In genomic region chr2:215625207-215625606, GRCh38 we compare ENCODE assay signal across 18 cellular contexts.
"Had no signal": no experiment of that assay in that cellular context is flagged by ENCODE, and none has a peak within 500 bp of the region (broad histone marks: within the 10 kb centered on the region; RNA-seq: fewer than 3 reads in every experiment).

No MANE protein-coding gene starts in this region.

- H3K9me3 ChIP-seq: adrenal gland, body of pancreas, psoas muscle, tibial nerve had no signal

- H3K4me1 ChIP-seq: body of pancreas, left ventricle myocardium inferior, psoas muscle, tibial nerve had no signal

- H3K4me3 ChIP-seq: adrenal gland, body of pancreas, heart right ventricle, left ventricle myocardium inferior, psoas muscle, tibial nerve had no signal

- H3K27me3 ChIP-seq: adrenal gland, body of pancreas, heart right ventricle, tibial nerve had no signal

- H3K36me3 ChIP-seq: adrenal gland, heart right ventricle, left ventricle myocardium inferior, tibial nerve had no signal

- H3K27ac ChIP-seq: adrenal gland, body of pancreas, left ventricle myocardium inferior, psoas muscle had no signal

- ATAC-seq: activated T-helper 17 cell treated with anti-CD3 and anti-CD28 coated beads, Interleukin-2, amount 50 U/mL, for 72 hours; naive thymus-derived CD8-positive, alpha-beta T cell; stimulated activated naive CD8-positive, alpha-beta T cell treated with anti-CD3 and anti-CD28 coated beads, Interleukin-15, Interleukin-2, amounts not matched to agents 100 U/mL and 50 U/mL, for 24 hours had no signal

- DNase-seq: activated CD4-positive, alpha-beta T cell treated with anti-CD3 and anti-CD28 coated beads, Interleukin-2, amount 50 U/mL, for 1 hour; activated naive CD4-positive, alpha-beta T cell treated with anti-CD3 and anti-CD28 coated beads, Interleukin-2, amount 10 ng/mL, durations not matched to agents 7 days and 5 days; activated T-cell treated with anti-CD3 and anti-CD28 coated beads for 4 hours; foreskin melanocyte; heart right ventricle; left ventricle myocardium inferior; midbrain; naive thymus-derived CD8-positive, alpha-beta T cell; occipital lobe; psoas muscle; stimulated activated CD4-positive, alpha-beta T cell treated with anti-CD3 and anti-CD28 coated beads, Interleukin-4, amount 100 ng/mL, for 1 hour; stimulated activated CD8-positive, alpha-beta memory T cell treated with anti-CD3 and anti-CD28 coated beads, Interleukin-4, amount 100 ng/mL, for 48 hours; stimulated activated naive CD8-positive, alpha-beta T cell treated with anti-CD3 and anti-CD28 coated beads, Interleukin-15, Interleukin-2, amounts not matched to agents 100 U/mL and 50 U/mL, for 24 hours; SW 1271 had no signal
